In genomic region chr22:19167106-19167869, GRCh38 we compare ENCODE assay signal across 25 cellular contexts. TPM values are rescaled to one million over a fixed set of nuclear protein-coding genes. Genes with fewer than 3 reads are reported as not detected.
A peak's percentile ranks its signal among the peaks of the same experiment; 100 is the strongest.
DNase-seq lines count a peak whose midpoint lies in the region; ATAC-seq, FAIRE-seq and TF ChIP-seq lines count a peak whose summit lies in the region.
"Had no signal": no experiment of that assay in that cellular context is flagged by ENCODE, and none has a peak within 500 bp of the region (broad histone marks: within the 10 kb centered on the region; RNA-seq: fewer than 3 reads in every experiment).

No MANE protein-coding gene starts in this region.

- H3K36me3 ChIP-seq in bronchial epithelial cell (ENCODE audit: control insufficient read depth, insufficient read depth, low read length) = no peaks in the 10 kb centered on the region
- H3K36me3 ChIP-seq in spleen = no peaks in the 10 kb centered on the region

- no peak for ATAC-seq in WTC11
- ATAC-seq in activated CD8-positive, alpha-beta T cell treated with anti-CD3 and anti-CD28 coated beads for 36 hours = no peak
- ATAC-seq: GM23338 had no signal

- DNase-seq in WTC11 (ENCODE audit: low spot score) (no peak), bronchial epithelial cell (ENCODE audit: low read depth) (peak; percentile 5), neural crest cell (ENCODE audit: low read depth, low spot score) (no peak), spleen (peak; percentile 53), ureter (ENCODE audit: low spot score) (no peak)
- no peak for DNase-seq in activated naive CD4-positive, alpha-beta T cell (lab: John Stamatoyannopoulos, UW)
- DNase-seq in activated CD8-positive, alpha-beta T cell treated with anti-CD3 and anti-CD28 coated beads for 36 hours = no peak
- DNase-seq: ACHN; CD4-positive, alpha-beta T cell; DMS79; GDM1; HCEC 1CT; HFFc6 had no signal

- H3K36me3 Mint-ChIP-seq in WTC11 (no peaks in the 10 kb centered on the region), neural crest cell (ENCODE audit: low read depth) (no peaks in the 10 kb centered on the region)
- peaks cover 2% of the 10 kb centered on the region for H3K36me3 Mint-ChIP-seq in activated CD8-positive, alpha-beta T cell treated with anti-CD3 and anti-CD28 coated beads for 36 hours (ENCODE audit: low read depth)
- H3K36me3 Mint-ChIP-seq: IgD-negative memory B cell had no signal

- FAIRE-seq in bronchial epithelial cell (lab: Jason Lieb, UNC) = peak; percentile 52
- FAIRE-seq: A204.1, D721Med, GM12892, GM18507, H54, HTR-8/SVneo had no signal

- peaks cover 21% of the 10 kb centered on the region for H3K4me1 Mint-ChIP-seq in WTC11
- H3K4me1 Mint-ChIP-seq in neural crest cell = peaks cover 20% of the 10 kb centered on the region
- H3K4me1 Mint-ChIP-seq in activated CD8-positive, alpha-beta T cell treated with anti-CD3 and anti-CD28 coated beads for 36 hours (ENCODE audit: low read depth) = peaks cover 10% of the 10 kb centered on the region

- CTCF ChIA-PET in WTC11 (lab: Charles Lee) = interaction anchor here (1.1 to 1.7 kb wide), 4 partner anchors 12 to 23 kb away, joined by 4 to 9 read pairs (median 4); partner anchors contain the start of genes ESS2 and SLC25A1
- CTCF ChIA-PET in activated CD8-positive, alpha-beta T cell treated with anti-CD3 and anti-CD28 coated beads for 36 hours (lab: Charles Lee) = interaction anchor here (1.2 kb wide), 1 partner anchor 23 kb away, joined by 4 read pairs; the partner anchor contains the start of gene ESS2

- H3K9me3 Mint-ChIP-seq in WTC11 = no peaks in the 10 kb centered on the region
- H3K9me3 Mint-ChIP-seq in neural crest cell = no peaks in the 10 kb centered on the region
- no peaks in the 10 kb centered on the region for H3K9me3 Mint-ChIP-seq in activated CD8-positive, alpha-beta T cell treated with anti-CD3 and anti-CD28 coated beads for 36 hours
- H3K9me3 Mint-ChIP-seq: CD4-positive, alpha-beta T cell; GM23338; IgD-negative memory B cell had no signal

- TF ChIP-seq CTCF in WTC11 (IDR thresholded peaks at IDR 0.05) (no peak), bronchial epithelial cell (IDR thresholded peaks at IDR 0.05; ENCODE audit: insufficient read depth, low read length, severe bottlenecking) (no peak), neural crest cell (conservative IDR thresholded peaks at IDR 0.05) (no peak), spleen (IDR thresholded peaks at IDR 0.05 in 8 of 11, conservative IDR thresholded peaks at IDR 0.05 in 3 of 11) (no peak)
- no peak for TF ChIP-seq CTCF in activated CD8-positive, alpha-beta T cell treated with anti-CD3 and anti-CD28 coated beads for 36 hours (IDR thresholded peaks at IDR 0.05)

- peaks cover 71% of the 10 kb centered on the region for H3K27me3 Mint-ChIP-seq in WTC11 (ENCODE audit: low read depth)
- H3K27me3 Mint-ChIP-seq in neural crest cell (ENCODE audit: low read depth) = peaks cover 81% of the 10 kb centered on the region
- peaks cover 32% of the 10 kb centered on the region for H3K27me3 Mint-ChIP-seq in activated CD8-positive, alpha-beta T cell treated with anti-CD3 and anti-CD28 coated beads for 36 hours

- peaks cover 0 to 12% (median 5%) of the 10 kb centered on the region in 8 donors for H3K9me3 ChIP-seq in spleen

- H3K27ac ChIP-seq in spleen = no peak overlapping the region
- H3K27ac ChIP-seq: C4-2B had no signal

- WGBS in spleen, 5 donors = 76 to 86% (median 77%) methylated on average over 11 to 13 of the region's 13 CpGs

- TF ChIP-seq POLR2A in spleen (IDR thresholded peaks at IDR 0.05) = no peak

- H3K27ac Mint-ChIP-seq in WTC11 = no peak overlapping the region
- H3K27ac Mint-ChIP-seq in neural crest cell (ENCODE audit: unreplicated experiment) = no peak overlapping the region
- H3K27ac Mint-ChIP-seq in activated CD8-positive, alpha-beta T cell treated with anti-CD3 and anti-CD28 coated beads for 36 hours = no peak overlapping the region
- H3K27ac Mint-ChIP-seq: CD4-positive, alpha-beta T cell; GM23338; HFFc6 had no signal

- POLR2A ChIA-PET in WTC11 (lab: Charles Lee) = no interaction called here
- POLR2A ChIA-PET in activated CD8-positive, alpha-beta T cell treated with anti-CD3 and anti-CD28 coated beads for 36 hours (lab: Charles Lee) = interaction anchor here (1.4 kb wide), 1 partner anchor 23 kb away, joined by 4 read pairs; the partner anchor contains the start of gene ESS2

- H3K27me3 ChIP-seq in bronchial epithelial cell (ENCODE audit: control insufficient read depth, insufficient read depth, low read length) (peaks cover 25% of the 10 kb centered on the region), spleen (replicated peaks in 1 of 7) (peaks cover 0 to 81% (median 28%) of the 10 kb centered on the region in 7 donors)

- intact Hi-C loops in spleen (cut with DNase I; ENCODE audit: low total_unique reads) = loop anchor here (10.0 kb wide), 1 partner anchor 62 kb away; no protein-coding TSS in a partner anchor
- intact Hi-C loops in activated CD8-positive, alpha-beta T cell treated with anti-CD3 and anti-CD28 coated beads for 36 hours (cut with micrococcal nuclease) = no loop called here

- H3K4me3 Mint-ChIP-seq in WTC11 = no peak overlapping the region
- H3K4me3 Mint-ChIP-seq in neural crest cell = peak overlapping the region; percentile 69
- no peak overlapping the region for H3K4me3 Mint-ChIP-seq in activated CD8-positive, alpha-beta T cell treated with anti-CD3 and anti-CD28 coated beads for 36 hours
- H3K4me3 Mint-ChIP-seq: GM23338, HFFc6 had no signal

- H3K4me3 ChIP-seq in bronchial epithelial cell (ENCODE audit: low read depth, low read length) (no peak overlapping the region), spleen (no peak overlapping the region)
- H3K4me3 ChIP-seq: GM23338 had no signal

- peaks cover 5 to 33% (median 29%) of the 10 kb centered on the region in 6 donors for H3K4me1 ChIP-seq in spleen

TF ChIP-seq in WTC11, 78 proteins besides CTCF, POLR2A, EP300 and RAD21:
- TF ChIP-seq ZNF138 (CRISPR knock-in tag; conservative IDR thresholded peaks at IDR 0.05) (no peak), ZNF121 (CRISPR knock-in tag; IDR thresholded peaks at IDR 0.05) (0 out of 2 replicates have a peak, but pooled peaks have one; percentile 17)
TF ChIP-seq in WTC11: peak in this region for 1.

RNA-seq across cellular contexts. Expression of gene SLC25A1, which starts 11.2 kb away (rescaled TPM):
- total RNA-seq in WTC11 (2021) = 201 to 213 TPM (median 204 TPM) in 3 replicates
- total RNA-seq in bronchial epithelial cell = 62.3 and 71.6 TPM in 2 replicates
- 172 and 173 TPM in 2 replicates for total RNA-seq in neural crest cell
- 10 to 100 TPM; 32.5 to 47.5 (median 36.0) TPM for total RNA-seq in spleen
- 10 to 100 TPM; 23.5 to 59.7 (median 26.1) TPM for polyA plus RNA-seq in spleen
- 69.9 TPM for total RNA-seq in ureter
- total RNA-seq in activated CD8-positive, alpha-beta T cell treated with anti-CD3 and anti-CD28 coated beads for 36 hours = 10 to 100 TPM; 56.4 to 57.6 TPM

RNA-seq across cellular contexts. Expression of gene GSC2, which starts 17.2 kb away (rescaled TPM):
- 0.44 to 0.68 TPM in 2 of 3 replicates, not detected in the other for total RNA-seq in WTC11 (2021)
- not detected in 2 replicates for total RNA-seq in bronchial epithelial cell
- not detected in 2 replicates for total RNA-seq in neural crest cell
- not detected for total RNA-seq in spleen
- polyA plus RNA-seq in spleen = not detected
- not detected for total RNA-seq in ureter
- not detected for total RNA-seq in activated CD8-positive, alpha-beta T cell treated with anti-CD3 and anti-CD28 coated beads for 36 hours
- total RNA-seq: Caco-2; CD4-positive, alpha-beta T cell; Daoy; GM23338; HFFc6 had no signal
- polyA plus RNA-seq: BJ, GM23338, IgD-negative memory B cell had no signal

RNA-seq across cellular contexts. Expression of gene ESS2, which starts 22.8 kb away (rescaled TPM):
- total RNA-seq in WTC11 (2021) = 18.0 to 19.3 TPM (median 18.3 TPM) in 3 replicates
- 6.9 and 12.9 TPM in 2 replicates for total RNA-seq in bronchial epithelial cell
- 22.7 and 23.5 TPM in 2 replicates for total RNA-seq in neural crest cell
- total RNA-seq in spleen = 10 to 100 TPM; 13.4 to 21.3 (median 16.4) TPM
- polyA plus RNA-seq in spleen = 10 to 100 TPM; 13.2 to 17.3 (median 16.9) TPM
- total RNA-seq in ureter = 14.6 TPM
- 10 to 100 TPM; 11.7 to 12.9 TPM for total RNA-seq in activated CD8-positive, alpha-beta T cell treated with anti-CD3 and anti-CD28 coated beads for 36 hours

RNA-seq across cellular contexts. Expression of gene TSSK2, which starts 36.2 kb away (rescaled TPM):
- total RNA-seq in WTC11 (2021) (not detected in 3 replicates), bronchial epithelial cell (not detected in 2 replicates), neural crest cell (not detected in 2 replicates), spleen (not detected), ureter (not detected)
- polyA plus RNA-seq in spleen = under 1 TPM in 2 of 3 donors, not detected in 1; 0.03 to 0.06 TPM
- not detected for total RNA-seq in activated CD8-positive, alpha-beta T cell treated with anti-CD3 and anti-CD28 coated beads for 36 hours
- total RNA-seq: Caco-2, Daoy, GM23338, HFFc6 had no signal
- polyA plus RNA-seq: BJ, GM23338, IgD-negative memory B cell had no signal

RNA-seq across cellular contexts. Expression of gene DGCR2, which starts 45.1 kb away (rescaled TPM):
- total RNA-seq in WTC11 (2021) (56.8 to 64.2 TPM (median 60.3 TPM) in 3 replicates), bronchial epithelial cell (50.0 and 60.7 TPM in 2 replicates), neural crest cell (83.6 and 91.6 TPM in 2 replicates), spleen (10 to 100 TPM; 40.4 to 60.7 (median 51.3) TPM), ureter (68.7 TPM)
- polyA plus RNA-seq in spleen = 10 to 100 TPM in 2 of 3 donors, 1 to 10 TPM in 1; 9.5 to 26.0 (median 11.8) TPM
- total RNA-seq in activated CD8-positive, alpha-beta T cell treated with anti-CD3 and anti-CD28 coated beads for 36 hours = 10 to 100 TPM; 18.0 to 20.0 TPM

Comparison
In these comparisons a context has a peak if more than half of its experiments do, and no peak if none do; other contexts are left out.
1. DNase-seq: peak in bronchial epithelial cell (single experiment) and spleen (single experiment); none in WTC11 (single experiment), neural crest cell (single experiment), ureter (single experiment), activated naive CD4-positive, alpha-beta T cell (0 of 4) and activated CD8-positive, alpha-beta T cell treated with anti-CD3 and anti-CD28 coated beads for 36 hours (single experiment).